8 cellular contexts compared by ENCODE assay signal in genomic region chr3:141388823-141389617, GRCh38. TPM values are rescaled to one million over a fixed set of nuclear protein-coding genes. Genes with fewer than 3 reads are reported as not detected.
DNase-seq lines count a peak whose midpoint lies in the region; ATAC-seq, FAIRE-seq and TF ChIP-seq lines count a peak whose summit lies in the region.

No MANE protein-coding gene starts in this region.

- H3K27me3 Mint-ChIP-seq in activated T-cell treated with anti-CD3 and anti-CD28 coated beads, Interleukin-2, amount 50 U/mL, for 4 hours (ENCODE audit: low read depth) = peaks cover 2% of the 10 kb centered on the region
- H3K27me3 Mint-ChIP-seq in type B pancreatic cell = no peaks in the 10 kb centered on the region

- FAIRE-seq in D721Med (lab: Jason Lieb, UNC) = no peak

- TF ChIP-seq CTCF in type B pancreatic cell (conservative IDR thresholded peaks at IDR 0.05) = no peak
- no peak for TF ChIP-seq CTCF in D721Med (IDR thresholded peaks at IDR 0.05; ENCODE audit: insufficient read depth, missing control alignments)

- peak; percentile 23 to 60 for ATAC-seq in activated T-cell treated with anti-CD3 and anti-CD28 coated beads, Interleukin-2, amount 50 U/mL, for 4 hours

- H3K27ac Mint-ChIP-seq in type B pancreatic cell = peak overlapping the region; percentile 44

- peak overlapping the region; percentile 54 for H3K4me3 Mint-ChIP-seq in activated T-cell treated with anti-CD3 and anti-CD28 coated beads, Interleukin-2, amount 50 U/mL, for 4 hours
- H3K4me3 Mint-ChIP-seq in type B pancreatic cell = peak overlapping the region; percentile 35

- DNase-seq in activated T-cell treated with anti-CD3 and anti-CD28 coated beads, Interleukin-2, amount 50 U/mL, for 4 hours = no peak
- DNase-seq in activated T-cell treated with anti-CD3 and anti-CD28 coated beads, Interleukin-2, amount 50 U/mL, for 1 hour = no peak
- DNase-seq in RPMI7951 (ENCODE audit: low read depth) (peak; percentile 51), fibroblast of gingiva (ENCODE audit: low read depth) (peak; percentile 61), type B pancreatic cell (ENCODE audit: extremely low spot score, unreplicated experiment) (no peak), HEK293T (ENCODE audit: extremely low spot score) (no peak), D721Med (ENCODE audit: insufficient read length, low spot score) (no peak)
- DNase-seq in activated CD8-positive, alpha-beta memory T cell treated with anti-CD3 and anti-CD28 coated beads for 24 hours = no peak

- CTCF ChIA-PET in HEK293T (lab: Yijun Ruan, JAX) = interaction anchor here (1.6 kb wide), 1 partner anchor 19 kb away, joined by 3 read pairs; no protein-coding TSS in a partner anchor

- peaks cover 9% of the 10 kb centered on the region for H3K4me1 Mint-ChIP-seq in activated T-cell treated with anti-CD3 and anti-CD28 coated beads, Interleukin-2, amount 50 U/mL, for 4 hours (ENCODE audit: low read depth)
- H3K4me1 Mint-ChIP-seq in type B pancreatic cell (ENCODE audit: unreplicated experiment) = peaks cover 65% of the 10 kb centered on the region

- POLR2A ChIA-PET in HEK293T (lab: Yijun Ruan, JAX) = no interaction called here

- H3K36me3 Mint-ChIP-seq in activated T-cell treated with anti-CD3 and anti-CD28 coated beads, Interleukin-2, amount 50 U/mL, for 4 hours (ENCODE audit: insufficient read depth) = no peaks in the 10 kb centered on the region
- H3K36me3 Mint-ChIP-seq in type B pancreatic cell = no peaks in the 10 kb centered on the region

- no peaks in the 10 kb centered on the region for H3K9me3 Mint-ChIP-seq in activated T-cell treated with anti-CD3 and anti-CD28 coated beads, Interleukin-2, amount 50 U/mL, for 4 hours
- no peaks in the 10 kb centered on the region for H3K9me3 Mint-ChIP-seq in type B pancreatic cell

TF ChIP-seq in HEK293T, 16 proteins besides CTCF, POLR2A, EP300 and RAD21:
- no peak for TF ChIP-seq L3MBTL2 (conservative IDR thresholded peaks at IDR 0.05)
- no peak for TF ChIP-seq ARNT (IDR thresholded peaks at IDR 0.05)
- no peak for TF ChIP-seq ZNF384 (IDR thresholded peaks at IDR 0.05)
- TF ChIP-seq FOXA1 (IDR thresholded peaks at IDR 0.05) = no peak
- no peak for TF ChIP-seq PKNOX1 (IDR thresholded peaks at IDR 0.05)
- no peak for TF ChIP-seq ELF4 (IDR thresholded peaks at IDR 0.05)
- TF ChIP-seq FOXM1 (IDR thresholded peaks at IDR 0.05; ENCODE audit: borderline replicate concordance) = no peak
- no peak for TF ChIP-seq TARDBP (IDR thresholded peaks at IDR 0.05)
- no peak for TF ChIP-seq HDGF (IDR thresholded peaks at IDR 0.05; ENCODE audit: borderline replicate concordance)
- no peak for TF ChIP-seq SP1 (IDR thresholded peaks at IDR 0.05)
- no peak for TF ChIP-seq LEF1 (IDR thresholded peaks at IDR 0.05; ENCODE audit: borderline replicate concordance)
- no peak for TF ChIP-seq NFRKB (IDR thresholded peaks at IDR 0.05)
- TF ChIP-seq CTBP1 (IDR thresholded peaks at IDR 0.05; ENCODE audit: borderline replicate concordance) = no peak
- no peak for TF ChIP-seq BHLHE40 (IDR thresholded peaks at IDR 0.05; ENCODE audit: borderline replicate concordance)
- TF ChIP-seq SUZ12 (IDR thresholded peaks at IDR 0.05) = no peak

RNA-seq across cellular contexts. Expression of gene ZBTB38, which starts 20.7 kb away (rescaled TPM):
- total RNA-seq in activated T-cell treated with anti-CD3 and anti-CD28 coated beads, Interleukin-2, amount 50 U/mL, for 4 hours = 10 to 100 TPM; 15.4 to 22.5 (median 21.0) TPM
- total RNA-seq in RPMI7951 (2014; rRNA removed; shearing (Covaris generic)) = 127 and 162 TPM in 2 replicates
- total RNA-seq in type B pancreatic cell (ENCODE audit: low replicate concordance) = 29.4 and 35.4 TPM in 2 replicates

Comparison
In these comparisons a context has a peak if more than half of its experiments do, and no peak if none do; other contexts are left out.
1. DNase-seq: peak in RPMI7951 (single experiment) and fibroblast of gingiva (single experiment); none in activated T-cell treated with anti-CD3 and anti-CD28 coated beads, Interleukin-2, amount 50 U/mL, for 4 hours (single experiment), activated T-cell treated with anti-CD3 and anti-CD28 coated beads, Interleukin-2, amount 50 U/mL, for 1 hour (single experiment), type B pancreatic cell (single experiment), HEK293T (single experiment), D721Med (single experiment) and activated CD8-positive, alpha-beta memory T cell treated with anti-CD3 and anti-CD28 coated beads for 24 hours (single experiment).